Comparison of ENCODE assay signal across 15 cellular contexts in genomic region chr6:156658596-156659316, GRCh38.
DNase-seq lines count a peak whose midpoint lies in the region; ATAC-seq and TF ChIP-seq lines count a peak whose summit lies in the region.
"Had no signal": no experiment of that assay in that cellular context is flagged by ENCODE, and none has a peak within 500 bp of the region (broad histone marks: within the 10 kb centered on the region; RNA-seq: fewer than 3 reads in every experiment).

No MANE protein-coding gene starts in this region.

- H3K79me2 ChIP-seq in OCI-LY7 (ENCODE audit: insufficient read depth, low read depth, low read length), result no peaks in the 10 kb centered on the region
- H3K79me2 ChIP-seq in smooth muscle cell (ENCODE audit: low read depth), result no peaks in the 10 kb centered on the region

- H3F3A ChIP-seq in smooth muscle cell (ENCODE audit: low read depth), result no peaks in the 10 kb centered on the region

- peaks cover 14% of the 10 kb centered on the region for H3K4me1 ChIP-seq in OCI-LY7 (ENCODE audit: insufficient read depth, low read length, poor library complexity, severe bottlenecking)
- peaks cover 17% of the 10 kb centered on the region for H3K4me1 ChIP-seq in smooth muscle cell (ENCODE audit: low read depth)

- no TSS peak for BruUV-seq in OCI-LY7 (replicated peaks; lab: Mats Ljungman, UMichigan)

- H2AFZ ChIP-seq in OCI-LY7 (ENCODE audit: low read length) (peak overlapping the region; percentile 59), smooth muscle cell (ENCODE audit: low read depth) (no peak overlapping the region)

- ATAC-seq in GM18867 (IDR thresholded peaks at IDR 0.05; ENCODE audit: unreplicated experiment), result peak; percentile 27
- ATAC-seq: activated CD8-positive, alpha-beta T cell treated with anti-CD3 and anti-CD28 coated beads for 36 hours had no signal

- peak overlapping the region; percentile 55 for H3K9ac ChIP-seq in smooth muscle cell (ENCODE audit: low read depth)

- no peak for DNase-seq in OCI-LY7 (ENCODE audit: low spot score)
- peak; percentile 25 for DNase-seq in fibroblast of the aortic adventitia (ENCODE audit: low read depth)
- no peak for DNase-seq in smooth muscle cell (lab: John Stamatoyannopoulos, UW; ENCODE audit: unreplicated experiment)
- DNase-seq in NCI-H82 treated with DMSO at 0.1 percent for 48 hours (lab: John Stamatoyannopoulos, UW; ENCODE audit: unreplicated experiment), result no peak
- DNase-seq in T-helper 1 cell, result no peak
- no peak for DNase-seq in SIG-M5 (lab: John Stamatoyannopoulos, UW)
- DNase-seq in NOMO-1 (lab: John Stamatoyannopoulos, UW; ENCODE audit: unreplicated experiment in 2 of 2), result no peak
- DNase-seq: activated CD8-positive, alpha-beta T cell treated with anti-CD3 and anti-CD28 coated beads for 36 hours; DMS153; NCI-H187 treated with DMSO at 0.1 percent for 48 hours; NCI-H526 treated with DMSO at 0.1 percent for 48 hours; stimulated activated CD4-positive, alpha-beta T cell treated with anti-CD3 and anti-CD28 coated beads, Interleukin-15, amount 100 ng/mL, for 24 hours had no signal

- H3K27me3 ChIP-seq in smooth muscle cell (ENCODE audit: low read depth), result no peaks in the 10 kb centered on the region
- H3K27me3 ChIP-seq: ovary had no signal

- intact Hi-C loops in OCI-LY7 (cut with micrococcal nuclease; ENCODE audit: unreplicated experiment), result no loop called here

- 53% methylated on average over 8 of the region's 8 CpGs for WGBS in smooth muscle cell (ENCODE audit: low lambda C conversion rate)

- H4K20me1 ChIP-seq in OCI-LY7 (ENCODE audit: insufficient read depth, low read length) (no peaks in the 10 kb centered on the region), smooth muscle cell (ENCODE audit: low read depth) (no peaks in the 10 kb centered on the region)

- H3K4me2 ChIP-seq in OCI-LY7 (ENCODE audit: low read length) (no peak overlapping the region), smooth muscle cell (peak overlapping the region; percentile 20)

- no peaks in the 10 kb centered on the region for H3K36me3 ChIP-seq in OCI-LY7 (ENCODE audit: insufficient read depth, low read length)
- H3K36me3 ChIP-seq in smooth muscle cell (ENCODE audit: low read depth), result no peaks in the 10 kb centered on the region
- H3K36me3 ChIP-seq: ovary had no signal

- TF ChIP-seq CTCF in OCI-LY7 (conservative IDR thresholded peaks at IDR 0.05; ENCODE audit: low read length) (no peak), fibroblast of the aortic adventitia (IDR thresholded peaks at IDR 0.05; ENCODE audit: insufficient read depth, low read length) (no peak), smooth muscle cell (IDR thresholded peaks at IDR 0.05; ENCODE audit: borderline replicate concordance, insufficient read depth, poor library complexity, severe bottlenecking) (no peak)

- POLR2A ChIA-PET in OCI-LY7 (lab: Charles Lee), result interaction anchor here (0.7 to 2.2 kb wide), 6 partner anchors 9 to 112 kb away, joined by 3 to 7 read pairs (median 3); no protein-coding TSS in a partner anchor

- no peak overlapping the region for H3K4me3 ChIP-seq in OCI-LY7 (ENCODE audit: low read depth, low read length, poor library complexity, severe bottlenecking)
- H3K4me3 ChIP-seq in fibroblast of the aortic adventitia (ENCODE audit: low read depth, low read length), result no peak overlapping the region
- H3K4me3 ChIP-seq in smooth muscle cell, result no peak overlapping the region
- H3K4me3 ChIP-seq: ovary had no signal

- CTCF ChIA-PET in OCI-LY7 (lab: Charles Lee; ENCODE audit: unreplicated experiment), result no interaction called here

- 0 out of 2 replicates have a peak, but pooled peaks cover 7% of the 10 kb centered on the region for H3K9me3 ChIP-seq in OCI-LY7 (ENCODE audit: low read length)
- no peaks in the 10 kb centered on the region for H3K9me3 ChIP-seq in smooth muscle cell (replicated peaks; ENCODE audit: low read depth)
- H3K9me3 ChIP-seq: ovary had no signal

- H3K9me2 ChIP-seq in OCI-LY7 (ENCODE audit: insufficient read depth, low read length), result no peaks in the 10 kb centered on the region

- H3K27ac ChIP-seq in OCI-LY7 (ENCODE audit: low read depth, low read length, poor library complexity, severe bottlenecking) (no peak overlapping the region), smooth muscle cell (ENCODE audit: low read depth) (peak overlapping the region; percentile 72)
- H3K27ac ChIP-seq: VCaP had no signal
